ENCODE assay signal across 14 cellular contexts in genomic region chr10:34135515-34135914, GRCh38.
A peak's percentile ranks its signal among the peaks of the same experiment; 100 is the strongest.
DNase-seq lines count a peak whose midpoint lies in the region; ATAC-seq and TF ChIP-seq lines count a peak whose summit lies in the region.
"Had no signal": no experiment of that assay in that cellular context is flagged by ENCODE, and none has a peak within 500 bp of the region (broad histone marks: within the 10 kb centered on the region; RNA-seq: fewer than 3 reads in every experiment).

No MANE protein-coding gene starts in this region.

- H3K18ac ChIP-seq in H9 (ENCODE audit: insufficient read length, low read depth, low read length), result no peak overlapping the region

- POLR2A ChIA-PET in activated CD8-positive, alpha-beta T cell treated with anti-CD3 and anti-CD28 coated beads for 36 hours (lab: Charles Lee), result no interaction called here

- H3K4me1 Mint-ChIP-seq in H9, result peaks cover 11 to 14% of the 10 kb centered on the region in 2 experiments
- peaks cover 3% of the 10 kb centered on the region for H3K4me1 Mint-ChIP-seq in activated CD8-positive, alpha-beta T cell treated with anti-CD3 and anti-CD28 coated beads for 36 hours (ENCODE audit: low read depth)
- H3K4me1 Mint-ChIP-seq: activated naive CD4-positive, alpha-beta T cell treated with anti-CD3 and anti-CD28 coated beads, Interleukin-2, amount 50 U/mL, for 24 hours had no signal

- no peak overlapping the region for H2BK20ac ChIP-seq in H9 (ENCODE audit: low read depth, low read length, poor library complexity, severe bottlenecking)

- no peaks in the 10 kb centered on the region for H3K23me2 ChIP-seq in H9 (ENCODE audit: insufficient read length, low read depth, low read length, poor library complexity, severe bottlenecking)

- no peak overlapping the region for H3K27ac ChIP-seq in H9 (ENCODE audit: insufficient read length, low read depth, low read length)

- H3K14ac ChIP-seq in H9 (ENCODE audit: insufficient read depth, low read length), result no peak overlapping the region

- no peaks in the 10 kb centered on the region for H3K79me1 ChIP-seq in H9 (ENCODE audit: insufficient read depth, low read depth, low read length, poor library complexity, severe bottlenecking)

- no peak overlapping the region for H2AFZ ChIP-seq in H9 (ENCODE audit: low read length)

- no peak overlapping the region for H2AK5ac ChIP-seq in H9 (ENCODE audit: insufficient read length, low read length)

- no peak for DNase-seq in H9
- DNase-seq in activated CD8-positive, alpha-beta T cell treated with anti-CD3 and anti-CD28 coated beads for 36 hours, result no peak
- DNase-seq in activated naive CD4-positive, alpha-beta T cell treated with anti-CD3 and anti-CD28 coated beads, Interleukin-2, amount 50 U/mL, for 72 hours (ENCODE audit: low spot score in 2 of 2), result no peak
- DNase-seq: activated CD4-positive, alpha-beta T cell treated with anti-CD3 and anti-CD28 coated beads, Interleukin-2, amount 50 U/mL, for 1 hour; activated T-cell treated with anti-CD3 and anti-CD28 coated beads, Interleukin-2, amount 50 U/mL, for 1 hour; GOT3; NCI-H187 treated with DMSO at 0.1 percent for 48 hours; NCI-H510A treated with DMSO at 0.1 percent for 48 hours had no signal

- H2BK120ac ChIP-seq in H9 (ENCODE audit: low read depth, low read length, poor library complexity, severe bottlenecking), result no peak overlapping the region

- H3K79me2 ChIP-seq in H9 (ENCODE audit: insufficient read depth, low read length), result no peaks in the 10 kb centered on the region

- H3K4me3 Mint-ChIP-seq in H9, result no peak overlapping the region
- no peak overlapping the region for H3K4me3 Mint-ChIP-seq in activated CD8-positive, alpha-beta T cell treated with anti-CD3 and anti-CD28 coated beads for 36 hours
- H3K4me3 Mint-ChIP-seq: activated naive CD4-positive, alpha-beta T cell treated with anti-CD3 and anti-CD28 coated beads, Interleukin-2, amount 50 U/mL, for 24 hours; neural crest cell had no signal

- no peak overlapping the region for H3T11ph ChIP-seq in H9 (ENCODE audit: low read length)

- H3K27me3 Mint-ChIP-seq in H9 (ENCODE audit: low read depth), result no peaks in the 10 kb centered on the region
- H3K27me3 Mint-ChIP-seq in activated CD8-positive, alpha-beta T cell treated with anti-CD3 and anti-CD28 coated beads for 36 hours, result no peaks in the 10 kb centered on the region

- H2BK15ac ChIP-seq in H9 (ENCODE audit: low read depth, low read length), result no peak overlapping the region

- H4K5ac ChIP-seq in H9 (ENCODE audit: insufficient read length, low read depth, low read length), result no peak overlapping the region

- no peak overlapping the region for H3K9ac ChIP-seq in H9 (ENCODE audit: extremely low read depth, insufficient read length, low read length)

- H3K56ac ChIP-seq in H9 (ENCODE audit: insufficient read length, low read depth, low read length), result no peak overlapping the region

- no peak overlapping the region for H3K4me2 ChIP-seq in H9 (ENCODE audit: insufficient read depth, insufficient read length, low read length)

- H3K23ac ChIP-seq in H9 (ENCODE audit: insufficient read length, low read depth, low read length), result no peak overlapping the region

- peak overlapping the region in 1 of 3 experiments; percentile 4; a peak in 1 of 7 replicates for H3K27ac Mint-ChIP-seq in H9
- no peak overlapping the region for H3K27ac Mint-ChIP-seq in activated CD8-positive, alpha-beta T cell treated with anti-CD3 and anti-CD28 coated beads for 36 hours
- no peak overlapping the region for H3K27ac Mint-ChIP-seq in activated naive CD4-positive, alpha-beta T cell treated with anti-CD3 and anti-CD28 coated beads, Interleukin-2, amount 50 U/mL, for 72 hours
- H3K27ac Mint-ChIP-seq: activated naive CD4-positive, alpha-beta T cell treated with anti-CD3 and anti-CD28 coated beads, Interleukin-2, amount 50 U/mL, for 24 hours had no signal

- CTCF ChIA-PET in activated CD8-positive, alpha-beta T cell treated with anti-CD3 and anti-CD28 coated beads for 36 hours (lab: Charles Lee), result no interaction called here

- no peaks in the 10 kb centered on the region for H3K4me1 ChIP-seq in H9 (ENCODE audit: insufficient read depth, low read length)

- no peak for TF ChIP-seq CTCF in H9 (conservative IDR thresholded peaks at IDR 0.05)
- TF ChIP-seq CTCF in activated CD8-positive, alpha-beta T cell treated with anti-CD3 and anti-CD28 coated beads for 36 hours (IDR thresholded peaks at IDR 0.05), result no peak

- no peaks in the 10 kb centered on the region for H3K9me3 Mint-ChIP-seq in H9
- no peaks in the 10 kb centered on the region for H3K9me3 Mint-ChIP-seq in activated CD8-positive, alpha-beta T cell treated with anti-CD3 and anti-CD28 coated beads for 36 hours
- peaks cover 0 to under 1% of the 10 kb centered on the region in 2 donors for H3K9me3 Mint-ChIP-seq in activated naive CD4-positive, alpha-beta T cell treated with anti-CD3 and anti-CD28 coated beads, Interleukin-2, amount 50 U/mL, for 72 hours
- H3K9me3 Mint-ChIP-seq: activated naive CD4-positive, alpha-beta T cell treated with anti-CD3 and anti-CD28 coated beads, Interleukin-2, amount 50 U/mL, for 24 hours; neural crest cell had no signal

- no peaks in the 10 kb centered on the region for H3K9me3 ChIP-seq in H9 (ENCODE audit: control insufficient read depth, low read depth, low read length)

- no peak overlapping the region for H2BK5ac ChIP-seq in H9 (ENCODE audit: insufficient read length, low read length)

- no peaks in the 10 kb centered on the region for H3K27me3 ChIP-seq in H9 (ENCODE audit: insufficient read depth, low read length)

- intact Hi-C loops in activated CD8-positive, alpha-beta T cell treated with anti-CD3 and anti-CD28 coated beads for 36 hours (cut with micrococcal nuclease), result no loop called here

- no peak overlapping the region for H3K4ac ChIP-seq in H9 (ENCODE audit: low read depth, low read length)

- H4K20me1 ChIP-seq in H9 (ENCODE audit: control insufficient read depth, insufficient read depth, insufficient read length), result no peaks in the 10 kb centered on the region

- no peak overlapping the region for H2BK12ac ChIP-seq in H9 (ENCODE audit: insufficient read length, low read depth, low read length)

- ATAC-seq in GM18517 (IDR thresholded peaks at IDR 0.05; ENCODE audit: unreplicated experiment) (peak; percentile 82), GM19438 (IDR thresholded peaks at IDR 0.05; ENCODE audit: low read depth, unreplicated experiment) (peak; percentile 94), HG02870 (IDR thresholded peaks at IDR 0.05; ENCODE audit: unreplicated experiment) (peak; percentile 89), HG03571 (IDR thresholded peaks at IDR 0.05; ENCODE audit: unreplicated experiment) (peak; percentile 77)
- no peak for ATAC-seq in activated CD8-positive, alpha-beta T cell treated with anti-CD3 and anti-CD28 coated beads for 36 hours
- no peak for ATAC-seq in activated naive CD4-positive, alpha-beta T cell treated with anti-CD3 and anti-CD28 coated beads, Interleukin-2, amount 50 U/mL, for 72 hours

- WGBS in H9 (ENCODE audit: extremely low coverage, insufficient read length, low lambda C conversion rate), result no CpG with 5 or more reads among the region's 5 CpGs

- no peak overlapping the region for H4K91ac ChIP-seq in H9 (ENCODE audit: insufficient read length, low read depth, low read length)

- no peak overlapping the region for H4K8ac ChIP-seq in H9 (replicated peaks; ENCODE audit: insufficient read length, low read depth, low read length)

- H3K36me3 Mint-ChIP-seq in H9 (ENCODE audit: insufficient read depth in 1 of 3, low read depth in 3 of 3), result peaks cover 0 to 6% (median 0%) of the 10 kb centered on the region in 3 experiments; a peak in 1 of 7 replicates
- H3K36me3 Mint-ChIP-seq in activated CD8-positive, alpha-beta T cell treated with anti-CD3 and anti-CD28 coated beads for 36 hours (ENCODE audit: low read depth), result no peaks in the 10 kb centered on the region
- no peaks in the 10 kb centered on the region for H3K36me3 Mint-ChIP-seq in activated naive CD4-positive, alpha-beta T cell treated with anti-CD3 and anti-CD28 coated beads, Interleukin-2, amount 50 U/mL, for 72 hours
- H3K36me3 Mint-ChIP-seq: activated naive CD4-positive, alpha-beta T cell treated with anti-CD3 and anti-CD28 coated beads, Interleukin-2, amount 50 U/mL, for 24 hours had no signal

Comparison
In these comparisons a context has a peak if more than half of its experiments do, and no peak if none do; other contexts are left out.
1. ATAC-seq: peak in GM18517 (single experiment), GM19438 (single experiment), HG02870 (single experiment) and HG03571 (single experiment); none in activated CD8-positive, alpha-beta T cell treated with anti-CD3 and anti-CD28 coated beads for 36 hours (single experiment) and activated naive CD4-positive, alpha-beta T cell treated with anti-CD3 and anti-CD28 coated beads, Interleukin-2, amount 50 U/mL, for 72 hours (0 of 2).